ENCODE assay signal across 2 cellular contexts in the genomic region with DNA sequence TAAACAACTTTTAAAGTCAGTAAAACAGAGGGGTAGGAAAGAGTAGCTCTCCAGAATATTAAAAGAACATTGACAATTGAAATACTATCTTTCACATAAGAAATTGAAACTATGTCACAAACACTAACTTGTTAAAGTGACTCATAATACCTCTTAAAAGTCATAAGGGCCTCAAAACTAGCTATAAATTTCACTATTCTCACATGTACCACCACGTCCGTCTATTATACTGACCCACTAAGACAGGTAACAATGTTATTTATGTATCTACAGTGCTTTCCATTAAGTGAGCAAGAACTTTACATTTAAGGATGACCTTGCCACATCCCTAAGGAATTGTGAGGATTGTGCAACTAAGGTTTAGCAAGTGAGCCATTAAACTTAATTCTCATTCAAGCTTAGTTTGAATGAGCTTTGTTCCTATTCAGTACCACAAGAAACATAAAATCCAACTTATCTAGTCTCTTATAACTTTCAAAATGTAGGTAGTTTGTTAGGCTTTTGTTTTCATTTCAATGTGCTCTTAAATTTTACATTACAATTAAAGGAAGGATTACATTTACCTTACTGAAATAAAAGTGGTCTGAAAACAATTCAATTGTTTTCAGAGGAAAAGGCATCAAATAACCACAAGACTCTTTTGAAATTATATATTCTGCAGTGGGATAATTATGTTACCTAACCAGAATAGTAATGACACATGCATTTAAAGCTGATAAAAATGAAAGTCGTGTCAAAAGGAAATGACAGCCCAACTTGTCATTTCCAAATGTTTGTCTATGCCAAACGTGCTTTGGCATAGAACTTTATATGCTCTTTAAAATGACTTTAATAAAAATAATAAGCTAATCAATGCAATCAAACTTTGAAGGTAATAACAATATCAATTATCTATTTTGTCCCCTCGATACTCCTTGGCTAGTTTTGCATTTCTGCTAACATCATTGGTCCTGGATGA.
TF ChIP-seq lines count a peak whose summit lies in the region.

No MANE protein-coding gene starts in this region.

TF ChIP-seq in IMR-90, 13 proteins besides CTCF, POLR2A, EP300 and RAD21:
- peak; percentile 69 for TF ChIP-seq CEBPB (IDR thresholded peaks at IDR 0.05; ENCODE audit: low read depth, low read length)

TF ChIP-seq in SK-N-SH, 30 proteins besides CTCF, POLR2A, EP300 and RAD21:
- TF ChIP-seq, protein P1, sequence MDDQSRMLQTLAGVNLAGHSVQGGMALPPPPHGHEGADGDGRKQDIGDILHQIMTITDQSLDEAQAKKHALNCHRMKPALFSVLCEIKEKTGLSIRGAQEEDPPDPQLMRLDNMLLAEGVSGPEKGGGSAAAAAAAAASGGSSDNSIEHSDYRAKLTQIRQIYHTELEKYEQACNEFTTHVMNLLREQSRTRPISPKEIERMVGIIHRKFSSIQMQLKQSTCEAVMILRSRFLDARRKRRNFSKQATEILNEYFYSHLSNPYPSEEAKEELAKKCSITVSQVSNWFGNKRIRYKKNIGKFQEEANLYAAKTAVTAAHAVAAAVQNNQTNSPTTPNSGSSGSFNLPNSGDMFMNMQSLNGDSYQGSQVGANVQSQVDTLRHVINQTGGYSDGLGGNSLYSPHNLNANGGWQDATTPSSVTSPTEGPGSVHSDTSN (IDR thresholded peaks at IDR 0.05) = peak; percentile 24
TF ChIP-seq in SK-N-SH: peak in this region for 1; not testable (repeated sequence) for 29.
